In genomic region chr14:29240046-29240445, GRCh38 we compare ENCODE assay signal across 17 cellular contexts.
DNase-seq lines count a peak whose midpoint lies in the region; ATAC-seq, FAIRE-seq and TF ChIP-seq lines count a peak whose summit lies in the region.
"Had no signal": no experiment of that assay in that cellular context is flagged by ENCODE, and none has a peak within 500 bp of the region (broad histone marks: within the 10 kb centered on the region; RNA-seq: fewer than 3 reads in every experiment).

No MANE protein-coding gene starts in this region.

- peaks cover 3% of the 10 kb centered on the region for H3K9me3 Mint-ChIP-seq in activated CD8-positive, alpha-beta T cell treated with anti-CD3 and anti-CD28 coated beads for 36 hours

- H3K36me3 Mint-ChIP-seq in activated CD8-positive, alpha-beta T cell treated with anti-CD3 and anti-CD28 coated beads for 36 hours (ENCODE audit: low read depth): no peaks in the 10 kb centered on the region

- H3K4me1 ChIP-seq in neuronal stem cell (ENCODE audit: control insufficient read depth in 2 of 2, insufficient read depth in 1 of 2, low read depth in 1 of 2, low read length in 2 of 2): peaks cover 2 to 9% of the 10 kb centered on the region in 2 donors
- H3K4me1 ChIP-seq: testis had no signal

- H3K4me3 Mint-ChIP-seq in activated CD8-positive, alpha-beta T cell treated with anti-CD3 and anti-CD28 coated beads for 36 hours: no peak overlapping the region

- H3K27me3 Mint-ChIP-seq in activated CD8-positive, alpha-beta T cell treated with anti-CD3 and anti-CD28 coated beads for 36 hours: no peaks in the 10 kb centered on the region

- no peak for TF ChIP-seq CTCF in LNCaP clone FGC (IDR thresholded peaks at IDR 0.05; ENCODE audit: control insufficient read depth, extremely low read depth, insufficient read depth)
- TF ChIP-seq CTCF in bronchial epithelial cell (IDR thresholded peaks at IDR 0.05; ENCODE audit: insufficient read depth, low read length, severe bottlenecking): no peak
- no peak for TF ChIP-seq CTCF in activated CD8-positive, alpha-beta T cell treated with anti-CD3 and anti-CD28 coated beads for 36 hours (IDR thresholded peaks at IDR 0.05)

- no peak overlapping the region for H2BK120ac ChIP-seq in neuronal stem cell (ENCODE audit: low read depth, low read length)

- no peaks in the 10 kb centered on the region for H3K4me1 Mint-ChIP-seq in activated CD8-positive, alpha-beta T cell treated with anti-CD3 and anti-CD28 coated beads for 36 hours (ENCODE audit: low read depth)

- ATAC-seq in activated CD8-positive, alpha-beta T cell treated with anti-CD3 and anti-CD28 coated beads for 36 hours: no peak
- ATAC-seq: mucosa of descending colon had no signal

- no peak overlapping the region for H4K8ac ChIP-seq in neuronal stem cell (ENCODE audit: low read depth, low read length)

- DNase-seq in AG20443 (ENCODE audit: low spot score) (peak; percentile 19), LNCaP clone FGC (ENCODE audit: low read depth) (peak; percentile 83), bronchial epithelial cell (ENCODE audit: low read depth) (peak; percentile 82), kidney glomerular epithelial cell (lab: John Stamatoyannopoulos, UW) (peak; percentile 20), neuronal stem cell (ENCODE audit: low spot score) (no peak), NCI-H1417 (lab: John Stamatoyannopoulos, UW) (no peak), NCI-H146 (lab: John Stamatoyannopoulos, UW) (no peak)
- no peak for DNase-seq in activated CD8-positive, alpha-beta T cell treated with anti-CD3 and anti-CD28 coated beads for 36 hours
- DNase-seq: activated CD8-positive, alpha-beta memory T cell treated with anti-CD3 and anti-CD28 coated beads, Interleukin-2, amount 50 U/mL, for 48 hours; DMS153; mucosa of descending colon; NCI-H2171; posterior cingulate gyrus; testis had no signal

- no peak overlapping the region for H2AK5ac ChIP-seq in neuronal stem cell (ENCODE audit: low read depth, low read length)

- H3K36me3 ChIP-seq in bronchial epithelial cell (ENCODE audit: control insufficient read depth, insufficient read depth, low read length): no peaks in the 10 kb centered on the region
- H3K36me3 ChIP-seq in neuronal stem cell (replicated peaks in 1 of 2; ENCODE audit: control insufficient read depth in 2 of 2, insufficient read depth in 2 of 2, low read length in 2 of 2): no peaks in the 10 kb centered on the region

- H3K4ac ChIP-seq in neuronal stem cell (ENCODE audit: low read length): no peak overlapping the region

- WGBS in neuronal stem cell (ENCODE audit: extremely low coverage in 2 of 2, insufficient read length in 2 of 2, insufficient replicate concordance in 1 of 2), 2 donors: no CpG with 5 or more reads among the region's 3 CpGs

- no peak overlapping the region for H3K27ac ChIP-seq in neuronal stem cell (replicated peaks; ENCODE audit: low read length)
- H3K27ac ChIP-seq: coronary artery, testis had no signal

- H2AFZ ChIP-seq in neuronal stem cell (ENCODE audit: low read length): no peak overlapping the region

- CTCF ChIA-PET in activated CD8-positive, alpha-beta T cell treated with anti-CD3 and anti-CD28 coated beads for 36 hours (lab: Charles Lee): no interaction called here

- no peaks in the 10 kb centered on the region for H3K9me3 ChIP-seq in neuronal stem cell (replicated peaks in 1 of 2; ENCODE audit: control insufficient read depth in 2 of 2, insufficient read depth in 1 of 2, low read depth in 1 of 2, low read length in 2 of 2)
- H3K9me3 ChIP-seq: testis had no signal

- no peak overlapping the region for H3K27ac Mint-ChIP-seq in activated CD8-positive, alpha-beta T cell treated with anti-CD3 and anti-CD28 coated beads for 36 hours

- no peak overlapping the region for H3K18ac ChIP-seq in neuronal stem cell (ENCODE audit: low read length)

- no peaks in the 10 kb centered on the region for H3K79me1 ChIP-seq in neuronal stem cell (ENCODE audit: low read depth, low read length)

- H3K4me2 ChIP-seq in neuronal stem cell (ENCODE audit: insufficient read depth, low read length, poor library complexity, severe bottlenecking): no peak overlapping the region

- H3K9ac ChIP-seq in neuronal stem cell (ENCODE audit: low read depth, low read length, poor library complexity): no peak overlapping the region

- H2BK15ac ChIP-seq in neuronal stem cell (ENCODE audit: low read length): no peak overlapping the region

- FAIRE-seq in bronchial epithelial cell (lab: Jason Lieb, UNC): no peak
- FAIRE-seq: frontal cortex, islet of Langerhans had no signal

- no peak overlapping the region for H4K91ac ChIP-seq in neuronal stem cell (ENCODE audit: low read depth, low read length, poor library complexity)

- no peak overlapping the region for H2BK5ac ChIP-seq in neuronal stem cell (ENCODE audit: low read length)

- no peak overlapping the region for H2BK12ac ChIP-seq in neuronal stem cell (ENCODE audit: low read length)

- H3K27me3 ChIP-seq in bronchial epithelial cell (ENCODE audit: control insufficient read depth, insufficient read depth, low read length) (no peaks in the 10 kb centered on the region), neuronal stem cell (ENCODE audit: control insufficient read depth in 3 of 3, insufficient read depth in 3 of 3, low read depth in 1 of 3, low read length in 3 of 3) (peaks cover 0 to 60% (median 0%) of the 10 kb centered on the region in 3 experiments)
- H3K27me3 ChIP-seq: testis had no signal

- no peak overlapping the region for H3K23ac ChIP-seq in neuronal stem cell (ENCODE audit: low read depth, low read length, poor library complexity)

- H3K4me3 ChIP-seq in LNCaP clone FGC (ENCODE audit: low read depth, low read length) (no peak overlapping the region), bronchial epithelial cell (ENCODE audit: low read depth, low read length) (no peak overlapping the region), neuronal stem cell (ENCODE audit: low read length in 2 of 2) (no peak overlapping the region)
- H3K4me3 ChIP-seq: coronary artery, mucosa of descending colon, testis had no signal

- POLR2A ChIA-PET in activated CD8-positive, alpha-beta T cell treated with anti-CD3 and anti-CD28 coated beads for 36 hours (lab: Charles Lee): no interaction called here

- intact Hi-C loops in activated CD8-positive, alpha-beta T cell treated with anti-CD3 and anti-CD28 coated beads for 36 hours (cut with micrococcal nuclease): no loop called here

- H3K14ac ChIP-seq in neuronal stem cell (ENCODE audit: low read length): no peak overlapping the region

Comparison
In these comparisons a context has a peak if more than half of its experiments do, and no peak if none do; other contexts are left out.
1. DNase-seq: peak in AG20443 (single experiment), LNCaP clone FGC (single experiment), bronchial epithelial cell (single experiment) and kidney glomerular epithelial cell (single experiment); none in neuronal stem cell (single experiment), NCI-H1417 (0 of 3), activated CD8-positive, alpha-beta T cell treated with anti-CD3 and anti-CD28 coated beads for 36 hours (single experiment) and NCI-H146 (single experiment).